ENCODE assay signal across 31 cellular contexts in genomic region chr1:41394405-41394804, GRCh38. TPM values are rescaled to one million over a fixed set of nuclear protein-coding genes. Genes with fewer than 3 reads are reported as not detected.
DNase-seq lines count a peak whose midpoint lies in the region; ATAC-seq, FAIRE-seq and TF ChIP-seq lines count a peak whose summit lies in the region.
"Had no signal": no experiment of that assay in that cellular context is flagged by ENCODE, and none has a peak within 500 bp of the region (broad histone marks: within the 10 kb centered on the region; RNA-seq: fewer than 3 reads in every experiment).

No MANE protein-coding gene starts in this region.

- no peak for DNase-seq in stimulated activated naive CD8-positive, alpha-beta T cell treated with anti-CD3 and anti-CD28 coated beads, Interleukin-15, amount 100 ng/mL, for 72 hours
- DNase-seq in stimulated activated naive CD8-positive, alpha-beta T cell treated with anti-CD3 and anti-CD28 coated beads, Interleukin-15, Interleukin-2, amounts not matched to agents 100 U/mL and 50 U/mL, for 24 hours: no peak
- DNase-seq in SK-N-MC (ENCODE audit: low read depth, low spot score) (no peak), mesothelial cell of epicardium (ENCODE audit: low spot score in 2 of 2, unreplicated experiment in 2 of 2) (no peak), progenitor cell of endocrine pancreas (ENCODE audit: low spot score, unreplicated experiment) (no peak), GM12891 (ENCODE audit: insufficient read length, low spot score) (no peak)
- DNase-seq: activated CD4-positive, alpha-beta T cell treated with anti-CD3 and anti-CD28 coated beads, Interleukin-2, amount 10 ng/mL, durations not matched to agents 24 days and 14 days; activated CD8-positive, alpha-beta memory T cell treated with anti-CD3 and anti-CD28 coated beads for 24 hours; activated naive CD4-positive, alpha-beta T cell treated with anti-CD3 and anti-CD28 coated beads, Interleukin-2, amount 50 U/mL, for 16 hours; activated T-cell treated with anti-CD3 and anti-CD28 coated beads for 4 hours; BE2C; body of pancreas; cerebellar nuclear complex; esophagus squamous epithelium; foreskin keratinocyte; kidney glomerular epithelial cell; lower lobe of right lung; NCI-H1092; NCI-H1930; stimulated activated CD4-positive, alpha-beta T cell treated with anti-CD3 and anti-CD28 coated beads, Interleukin-1b, Interleukin-23, amount 100 ng/mL, for 48 hours; uterus had no signal

- H3K9ac ChIP-seq in SK-N-MC (ENCODE audit: insufficient read length): no peak overlapping the region
- H3K9ac ChIP-seq: parathyroid adenoma had no signal

- no peak overlapping the region for H3K4me3 Mint-ChIP-seq in stimulated activated naive CD8-positive, alpha-beta T cell treated with anti-CD3 and anti-CD28 coated beads, Interleukin-15, amount 100 ng/mL, for 72 hours
- H3K4me3 Mint-ChIP-seq in mesothelial cell of epicardium (no peak overlapping the region), progenitor cell of endocrine pancreas (ENCODE audit: low read depth) (no peak overlapping the region)
- H3K4me3 Mint-ChIP-seq: activated CD4-positive, alpha-beta T cell treated with anti-CD3 and anti-CD28 coated beads, Interleukin-2, amount 10 ng/mL, durations not matched to agents 24 days and 14 days; natural killer cell treated with Interleukin-12 subunit alpha and Interleukin-12 subunit beta and Interleukin-15 and Interleukin-18, amount 100 ng/mL, for 72 hours; stimulated activated naive CD8-positive, alpha-beta T cell treated with anti-CD3 and anti-CD28 coated beads, Interleukin-15, Interleukin-2, amounts not matched to agents 100 ng/mL and 50 ng/mL, for 24 hours had no signal

- H3K4me3 ChIP-seq in SK-N-MC: peak overlapping the region; percentile 41; the same call in 1 of the 2 replicates
- H3K4me3 ChIP-seq: body of pancreas, esophagus squamous epithelium, lower lobe of right lung, SJSA1, thoracic aorta, uterus had no signal

- H3K9me3 Mint-ChIP-seq in stimulated activated naive CD8-positive, alpha-beta T cell treated with anti-CD3 and anti-CD28 coated beads, Interleukin-15, amount 100 ng/mL, for 72 hours: no peaks in the 10 kb centered on the region
- no peaks in the 10 kb centered on the region for H3K9me3 Mint-ChIP-seq in mesothelial cell of epicardium
- no peaks in the 10 kb centered on the region for H3K9me3 Mint-ChIP-seq in progenitor cell of endocrine pancreas (ENCODE audit: low read depth)
- H3K9me3 Mint-ChIP-seq: activated CD4-positive, alpha-beta T cell treated with anti-CD3 and anti-CD28 coated beads, Interleukin-2, amount 10 ng/mL, durations not matched to agents 24 days and 14 days; activated T-helper 2 cell treated with anti-CD3 and anti-CD28 coated beads, Interferon-gamma antibody, Interleukin-2, Interleukin-4, amounts not matched to agents 10 μg/mL and 5 μg/mL and 100 μg/mL, durations not matched to agents 14 hours and 24 hours and 36 hours; natural killer cell treated with Interleukin-12 subunit alpha and Interleukin-12 subunit beta and Interleukin-15 and Interleukin-18, amount 100 ng/mL, for 72 hours; stimulated activated naive CD8-positive, alpha-beta T cell treated with anti-CD3 and anti-CD28 coated beads, Interleukin-15, Interleukin-2, amounts not matched to agents 100 ng/mL and 50 ng/mL, for 24 hours had no signal

- no peak for FAIRE-seq in GM12891 (lab: Jason Lieb, UNC)
- FAIRE-seq: endometrium, G401.6 had no signal

- TF ChIP-seq POLR2A in GM12891 (IDR thresholded peaks at IDR 0.05; ENCODE audit: low read depth, low read length): no peak

- no peaks in the 10 kb centered on the region for H3K36me3 Mint-ChIP-seq in mesothelial cell of epicardium
- no peaks in the 10 kb centered on the region for H3K36me3 Mint-ChIP-seq in progenitor cell of endocrine pancreas (ENCODE audit: insufficient read depth)
- H3K36me3 Mint-ChIP-seq: natural killer cell treated with Interleukin-12 subunit alpha and Interleukin-12 subunit beta and Interleukin-15 and Interleukin-18, amount 100 ng/mL, for 72 hours had no signal

- no peak for TF ChIP-seq CTCF in mesothelial cell of epicardium (IDR thresholded peaks at IDR 0.05; ENCODE audit: unreplicated experiment)
- TF ChIP-seq CTCF in progenitor cell of endocrine pancreas (IDR thresholded peaks at IDR 0.05; ENCODE audit: unreplicated experiment): no peak

- H3K27me3 Mint-ChIP-seq in stimulated activated naive CD8-positive, alpha-beta T cell treated with anti-CD3 and anti-CD28 coated beads, Interleukin-15, amount 100 ng/mL, for 72 hours: peaks cover 37% of the 10 kb centered on the region
- H3K27me3 Mint-ChIP-seq in mesothelial cell of epicardium (ENCODE audit: low read depth) (peaks cover 2% of the 10 kb centered on the region), progenitor cell of endocrine pancreas (peaks cover 46% of the 10 kb centered on the region)

- peak; percentile 5 for ATAC-seq in stimulated activated naive CD8-positive, alpha-beta T cell treated with anti-CD3 and anti-CD28 coated beads, Interleukin-15, amount 100 ng/mL, for 72 hours
- ATAC-seq in stimulated activated naive CD8-positive, alpha-beta T cell treated with anti-CD3 and anti-CD28 coated beads, Interleukin-15, Interleukin-2, amounts not matched to agents 100 U/mL and 50 U/mL, for 24 hours: no peak
- ATAC-seq in GM19455 (IDR thresholded peaks at IDR 0.05; ENCODE audit: unreplicated experiment): no peak
- ATAC-seq: body of pancreas; lower lobe of right lung; natural killer cell treated with Interleukin-12 subunit alpha and Interleukin-12 subunit beta and Interleukin-15 and Interleukin-18, amount 100 ng/mL, for 72 hours had no signal

- no peaks in the 10 kb centered on the region for H3K36me3 ChIP-seq in SK-N-MC (ENCODE audit: insufficient read depth, low read length)
- H3K36me3 ChIP-seq: BE2C, esophagus squamous epithelium, lower lobe of right lung, SJSA1, thoracic aorta, uterus, WERI-Rb-1 had no signal

- no peaks in the 10 kb centered on the region for H3K9me3 ChIP-seq in SK-N-MC (ENCODE audit: low read depth, low read length)
- H3K9me3 ChIP-seq: BE2C, body of pancreas, esophagus squamous epithelium, lower lobe of right lung, SJSA1, thoracic aorta, uterus had no signal

- H3K4me1 Mint-ChIP-seq in stimulated activated naive CD8-positive, alpha-beta T cell treated with anti-CD3 and anti-CD28 coated beads, Interleukin-15, amount 100 ng/mL, for 72 hours: peaks cover 8% of the 10 kb centered on the region
- H3K4me1 Mint-ChIP-seq in mesothelial cell of epicardium (peaks cover 42% of the 10 kb centered on the region), progenitor cell of endocrine pancreas (ENCODE audit: low read depth) (peaks cover 4% of the 10 kb centered on the region)
- H3K4me1 Mint-ChIP-seq: activated CD4-positive, alpha-beta T cell treated with anti-CD3 and anti-CD28 coated beads, Interleukin-2, amount 10 ng/mL, durations not matched to agents 24 days and 14 days had no signal

- no peak overlapping the region for H3K27ac Mint-ChIP-seq in stimulated activated naive CD8-positive, alpha-beta T cell treated with anti-CD3 and anti-CD28 coated beads, Interleukin-15, amount 100 ng/mL, for 72 hours
- H3K27ac Mint-ChIP-seq in mesothelial cell of epicardium (peak overlapping the region; percentile 22), progenitor cell of endocrine pancreas (no peak overlapping the region)
- H3K27ac Mint-ChIP-seq: activated CD4-positive, alpha-beta T cell treated with anti-CD3 and anti-CD28 coated beads, Interleukin-2, amount 10 ng/mL, durations not matched to agents 24 days and 14 days; activated T-helper 2 cell treated with anti-CD3 and anti-CD28 coated beads, Interferon-gamma antibody, Interleukin-2, Interleukin-4, amounts not matched to agents 10 μg/mL and 5 μg/mL and 100 μg/mL, durations not matched to agents 14 hours and 24 hours and 36 hours; natural killer cell treated with Interleukin-12 subunit alpha and Interleukin-12 subunit beta and Interleukin-15 and Interleukin-18, amount 100 ng/mL, for 72 hours; stimulated activated naive CD8-positive, alpha-beta T cell treated with anti-CD3 and anti-CD28 coated beads, Interleukin-15, Interleukin-2, amounts not matched to agents 100 ng/mL and 50 ng/mL, for 24 hours had no signal

- peak overlapping the region; percentile 69 for H3K27ac ChIP-seq in SK-N-MC
- H3K27ac ChIP-seq: body of pancreas, esophagus squamous epithelium, foreskin keratinocyte, lower lobe of right lung, parathyroid adenoma, SJSA1, thoracic aorta, uterus, WERI-Rb-1 had no signal

TF ChIP-seq in GM12891, 5 proteins besides CTCF, POLR2A, EP300 and RAD21:
- no peak for TF ChIP-seq PAX5 (IDR thresholded peaks at IDR 0.05; ENCODE audit: insufficient read depth, low read length, severe bottlenecking)
- no peak for TF ChIP-seq SPI1 (IDR thresholded peaks at IDR 0.05; ENCODE audit: low read depth, low read length)
- no peak for TF ChIP-seq POLR2AphosphoS5 (IDR thresholded peaks at IDR 0.05; ENCODE audit: low read depth, low read length)
- TF ChIP-seq TAF1 (IDR thresholded peaks at IDR 0.05; ENCODE audit: low read depth, low read length): no peak
- no peak for TF ChIP-seq POU2F2 (IDR thresholded peaks at IDR 0.05; ENCODE audit: low read depth, low read length)

RNA-seq across cellular contexts. Expression of gene FOXO6, which starts 33.2 kb away (rescaled TPM):
- total RNA-seq in mesothelial cell of epicardium (34.8 to 38.4 TPM (median 37.4 TPM) in 3 replicates), progenitor cell of endocrine pancreas (2.8 and 2.9 TPM in 2 replicates)
- 0.19 TPM for polyA plus RNA-seq in GM12891 (2012; ENCODE audit: low read depth, missing spikeins)
- total RNA-seq: activated CD4-positive, alpha-beta T cell treated with anti-CD3 and anti-CD28 coated beads, Interleukin-2, amount 10 ng/mL, durations not matched to agents 24 days and 14 days; natural killer cell treated with Interleukin-12 subunit alpha and Interleukin-12 subunit beta and Interleukin-15 and Interleukin-18, amount 100 ng/mL, for 72 hours had no signal
